ENCODE assay signal across 16 cellular contexts in genomic region chr1:212106286-212106792, GRCh38.
"Had no signal": no experiment of that assay in that cellular context is flagged by ENCODE, and none has a peak within 500 bp of the region (broad histone marks: within the 10 kb centered on the region; RNA-seq: fewer than 3 reads in every experiment).

No MANE protein-coding gene starts in this region.

- DNase-seq: activated CD4-positive, alpha-beta T cell treated with anti-CD3 and anti-CD28 coated beads, Interleukin-2, amount 50 U/mL, for 1 hour; activated CD8-positive, alpha-beta memory T cell treated with anti-CD3 and anti-CD28 coated beads for 24 hours; activated naive CD4-positive, alpha-beta T cell; activated naive CD8-positive, alpha-beta T cell treated with anti-CD3 and anti-CD28 coated beads, Interleukin-2, amount 10 ng/mL, durations not matched to agents 7 days and 5 days; anterior cingulate cortex; brain microvascular endothelial cell; effector CD8-positive, alpha-beta T cell; hypothalamus; left cardiac atrium; stimulated activated CD4-positive, alpha-beta T cell treated with anti-CD3 and anti-CD28 coated beads, Interleukin-15, amount 100 ng/mL, for 24 hours; stimulated activated CD4-positive, alpha-beta T cell treated with anti-CD3 and anti-CD28 coated beads, Interleukin-4, amount 100 ng/mL, for 1 hour; stimulated activated naive CD4-positive, alpha-beta T cell had no signal

- H3K27ac ChIP-seq: brain microvascular endothelial cell, right atrium auricular region, tibial nerve had no signal

- H3K4me3 ChIP-seq: lung, right atrium auricular region, skin epidermis, tibial nerve had no signal

- H3K27me3 ChIP-seq: brain microvascular endothelial cell, right atrium auricular region, tibial nerve had no signal

- H3K36me3 ChIP-seq: brain microvascular endothelial cell, right atrium auricular region, tibial nerve had no signal

- H3K9me3 ChIP-seq: right atrium auricular region, tibial nerve had no signal

- ATAC-seq: left cardiac atrium had no signal
